14 cellular contexts compared by ENCODE assay signal in genomic region chr6:169807219-169807618, GRCh38.
"Had no signal": no experiment of that assay in that cellular context is flagged by ENCODE, and none has a peak within 500 bp of the region (broad histone marks: within the 10 kb centered on the region; RNA-seq: fewer than 3 reads in every experiment).

No MANE protein-coding gene starts in this region.

- H3K27ac Mint-ChIP-seq: activated B cell treated with CpG ODN at 0.5 μM for 24 hours; activated CD4-positive, alpha-beta T cell treated with anti-CD3 and anti-CD28 coated beads, Interleukin-2, amount 10 ng/mL, durations not matched to agents 24 days and 14 days; activated T-helper 1 cell treated with anti-CD3 and anti-CD28 coated beads, Interleukin-12 subunit alpha, Interleukin-12 subunit beta, Interleukin-2, Interleukin-4 antibody, amounts not matched to agents 30 ng/mL and 10 ng/mL and 1 ng/mL, durations not matched to agents 14 hours and 24 hours and 36 hours; dendritic cell treated with granulocyte-macrophage colony-stimulating factor and Interleukin-4, amounts not matched to agents 40 ng/mL and 50 ng/mL, for 4 days; stimulated activated memory B cell treated with anti-CD40 and anti-IgM and Interleukin-4, amounts not matched to agents 10 μg/mL and 1 μg/mL and 100 μg/mL, for 72 hours had no signal

- H3K4me1 ChIP-seq: adrenal gland had no signal

- DNase-seq: activated B cell treated with CpG ODN at 0.5 μM for 24 hours; activated CD4-positive, alpha-beta T cell treated with anti-CD3 and anti-CD28 coated beads, Interleukin-2, amount 10 ng/mL, durations not matched to agents 24 days and 14 days; activated naive CD4-positive, alpha-beta T cell; caudate nucleus; hippocampal formation; right cardiac atrium; small intestine; substantia nigra; trophoblast cell had no signal

- H3K27ac ChIP-seq: adrenal gland, neutrophil had no signal

- H3K9me3 ChIP-seq: adrenal gland, neutrophil had no signal

- H3K4me3 ChIP-seq: adrenal gland had no signal

- H3K36me3 ChIP-seq: adrenal gland, neutrophil had no signal

- H3K4me3 Mint-ChIP-seq: activated B cell treated with CpG ODN at 0.5 μM for 24 hours; activated CD4-positive, alpha-beta T cell treated with anti-CD3 and anti-CD28 coated beads, Interleukin-2, amount 10 ng/mL, durations not matched to agents 24 days and 14 days; activated T-helper 1 cell treated with anti-CD3 and anti-CD28 coated beads, Interleukin-12 subunit alpha, Interleukin-12 subunit beta, Interleukin-2, Interleukin-4 antibody, amounts not matched to agents 30 ng/mL and 10 ng/mL and 1 ng/mL, durations not matched to agents 14 hours and 24 hours and 36 hours; dendritic cell treated with granulocyte-macrophage colony-stimulating factor and Interleukin-4, amounts not matched to agents 40 ng/mL and 50 ng/mL, for 4 days; stimulated activated memory B cell treated with anti-CD40 and anti-IgM and Interleukin-4, amounts not matched to agents 10 μg/mL and 1 μg/mL and 100 μg/mL, for 72 hours had no signal

- ATAC-seq: right cardiac atrium; stimulated activated memory B cell treated with anti-CD40 and anti-IgM and Interleukin-4, amounts not matched to agents 10 μg/mL and 1 μg/mL and 100 μg/mL, for 72 hours had no signal

- H3K36me3 Mint-ChIP-seq: stimulated activated memory B cell treated with anti-CD40 and anti-IgM and Interleukin-4, amounts not matched to agents 10 μg/mL and 1 μg/mL and 100 μg/mL, for 72 hours had no signal

- H3K27me3 ChIP-seq: adrenal gland had no signal

- H3K9me3 Mint-ChIP-seq: activated B cell treated with CpG ODN at 0.5 μM for 24 hours; activated CD4-positive, alpha-beta T cell treated with anti-CD3 and anti-CD28 coated beads, Interleukin-2, amount 10 ng/mL, durations not matched to agents 24 days and 14 days; activated T-helper 1 cell treated with anti-CD3 and anti-CD28 coated beads, Interleukin-12 subunit alpha, Interleukin-12 subunit beta, Interleukin-2, Interleukin-4 antibody, amounts not matched to agents 30 ng/mL and 10 ng/mL and 1 ng/mL, durations not matched to agents 14 hours and 24 hours and 36 hours; dendritic cell treated with granulocyte-macrophage colony-stimulating factor and Interleukin-4, amounts not matched to agents 40 ng/mL and 50 ng/mL, for 4 days; stimulated activated memory B cell treated with anti-CD40 and anti-IgM and Interleukin-4, amounts not matched to agents 10 μg/mL and 1 μg/mL and 100 μg/mL, for 72 hours had no signal
